In genomic region chr17:42923472-42923871, GRCh38 we compare ENCODE assay signal across 11 cellular contexts. TPM values are rescaled to one million over a fixed set of nuclear protein-coding genes. Genes with fewer than 3 reads are reported as not detected.
"Had no signal": no experiment of that assay in that cellular context is flagged by ENCODE, and none has a peak within 500 bp of the region (broad histone marks: within the 10 kb centered on the region; RNA-seq: fewer than 3 reads in every experiment).

No MANE protein-coding gene starts in this region.

RNA-seq across cellular contexts. Expression of gene G6PC1, which starts 22.9 kb away (rescaled TPM):
- total RNA-seq: activated B cell treated with CpG ODN at 0.5 μM for 24 hours; activated CD8-positive, alpha-beta T cell treated with anti-CD3 and anti-CD28 coated beads for 36 hours; activated T-helper 17 cell treated with anti-CD3 and anti-CD28 coated beads, Interleukin-2, amount 50 U/mL, for 72 hours; aorta; dorsolateral prefrontal cortex; endodermal cell; epithelial cell of proximal tubule; esophagus mucosa; foreskin keratinocyte; glomerular endothelial cell; T-helper 17 cell had no signal
